32 cellular contexts compared by ENCODE assay signal in genomic region chr14:32639208-32639607, GRCh38.
"Had no signal": no experiment of that assay in that cellular context is flagged by ENCODE, and none has a peak within 500 bp of the region (broad histone marks: within the 10 kb centered on the region; RNA-seq: fewer than 3 reads in every experiment).

No MANE protein-coding gene starts in this region.

- DNase-seq: activated effector memory CD4-positive, alpha-beta T cell treated with anti-CD3 and anti-CD28 coated beads, Interleukin-2, amount 50 U/mL, for 16 hours; activated effector memory CD4-positive, alpha-beta T cell treated with Interleukin-2 at 50 U/mL for 16 hours; activated gamma-delta T cell; activated gamma-delta T cell treated with Interleukin-2 at 50 U/mL for 16 hours; activated naive CD4-positive, alpha-beta T cell; activated naive CD4-positive, alpha-beta T cell treated with anti-CD3 and anti-CD28 coated beads for 36 hours; activated naive CD4-positive, alpha-beta T cell treated with anti-CD3 and anti-CD28 coated beads, Interleukin-2, amount 10 ng/mL, durations not matched to agents 7 days and 5 days; activated naive CD4-positive, alpha-beta T cell treated with anti-CD3 and anti-CD28 coated beads, Interleukin-2, amount 50 U/mL, for 16 hours; activated naive CD4-positive, alpha-beta T cell treated with Interleukin-2 at 50 U/mL for 16 hours; activated naive CD8-positive, alpha-beta T cell treated with anti-CD3 and anti-CD28 coated beads for 36 hours; activated naive CD8-positive, alpha-beta T cell treated with anti-CD3 and anti-CD28 coated beads, Interleukin-2, amount 10 ng/mL, durations not matched to agents 7 days and 5 days; activated naive CD8-positive, alpha-beta T cell treated with anti-CD3 and anti-CD28 coated beads, Interleukin-2, amount 50 U/mL, for 24 hours; activated T-cell treated with anti-CD3 and anti-CD28 coated beads, Interleukin-2, amount 50 U/mL, for 24 hours; activated T-cell treated with anti-CD3 and anti-CD28 coated beads, Interleukin-2, amount 50 U/mL, for 4 hours; activated T-cell treated with anti-CD3 and anti-CD28 coated beads, Interleukin-2, amount 50 U/mL, for 48 hours; activated T-cell treated with anti-CD3 and anti-CD28 coated beads, Interleukin-2, amount 50 U/mL, for 72 hours; adrenal gland; amniotic stem cell; anterior cingulate cortex; aorta; body of pancreas; brain microvascular endothelial cell; caudate nucleus; central memory CD4-positive, alpha-beta T cell; cerebellar nuclear complex had no signal

- H3K36me3 ChIP-seq: adrenal gland, ascending aorta, brain microvascular endothelial cell, breast epithelium, cardiac muscle cell had no signal

- H3K4me3 ChIP-seq: adrenal gland, ascending aorta, body of pancreas, breast epithelium, cardiac muscle cell had no signal

- H3K4me1 ChIP-seq: ascending aorta, breast epithelium had no signal

- H3K27ac ChIP-seq: adrenal gland, ascending aorta, body of pancreas, brain microvascular endothelial cell, breast epithelium, cardiac muscle cell had no signal

- FAIRE-seq: astrocyte, bronchial epithelial cell had no signal

- H3K27me3 ChIP-seq: adrenal gland, ascending aorta, body of pancreas, brain microvascular endothelial cell, breast epithelium, cardiac muscle cell had no signal

- H3K9me3 ChIP-seq: adrenal gland, ascending aorta, body of pancreas, breast epithelium had no signal

- ATAC-seq: activated naive CD4-positive, alpha-beta T cell treated with anti-CD3 and anti-CD28 coated beads, Interleukin-2, amount 50 U/mL, for 72 hours; activated naive CD8-positive, alpha-beta T cell treated with anti-CD3 and anti-CD28 coated beads, Interleukin-2, amount 50 U/mL, for 24 hours; activated T-cell treated with anti-CD3 and anti-CD28 coated beads, Interleukin-2, amount 50 U/mL, for 4 hours; activated T-cell treated with anti-CD3 and anti-CD28 coated beads, Interleukin-2, amount 50 U/mL, for 72 hours; activated T-helper 17 cell treated with anti-CD3 and anti-CD28 coated beads, Interleukin-2, amount 50 U/mL, for 72 hours; body of pancreas had no signal
